Comparison of ENCODE assay signal across 12 cellular contexts in the genomic region with DNA sequence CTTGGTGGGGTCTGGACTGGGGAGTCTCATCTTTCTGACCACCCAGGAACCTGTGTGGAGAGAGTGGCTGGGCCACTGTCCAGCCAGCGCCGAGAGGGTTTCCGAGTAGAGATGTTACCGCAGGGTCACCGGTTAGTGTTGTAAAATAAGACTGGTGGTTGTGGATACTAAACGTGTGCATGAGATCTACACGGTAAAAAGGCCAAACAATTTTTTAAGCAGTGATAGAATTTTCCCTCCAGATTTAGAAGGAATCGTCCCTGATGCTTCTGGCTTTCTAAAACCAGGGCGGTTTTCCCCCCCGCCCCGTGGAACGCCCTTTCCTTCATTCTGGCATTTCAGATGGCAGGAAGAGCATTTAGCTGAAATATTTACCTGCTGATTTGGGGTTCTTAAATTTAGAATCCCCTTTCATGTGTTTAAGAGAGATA.
DNase-seq lines count a peak whose midpoint lies in the region; ATAC-seq and TF ChIP-seq lines count a peak whose summit lies in the region.
"Had no signal": no experiment of that assay in that cellular context is flagged by ENCODE, and none has a peak within 500 bp of the region (broad histone marks: within the 10 kb centered on the region; RNA-seq: fewer than 3 reads in every experiment).

No MANE protein-coding gene starts in this region.

- intact Hi-C loops in Calu3 (cut with micrococcal nuclease; ENCODE audit: unreplicated experiment) = loop anchor here (1.0 kb wide), 1 partner anchor 9 kb away; no protein-coding TSS in a partner anchor
- intact Hi-C loops in sciatic nerve (cut with DNase I) = loop anchor here (5.0 kb wide), 1 partner anchor 65 kb away; no protein-coding TSS in a partner anchor
- intact Hi-C loops in CD14-positive monocyte (cut with micrococcal nuclease) = loop anchor here in 1 of 2 donors (5.0 kb wide), 1 partner anchor 35 kb away; no protein-coding TSS in a partner anchor

- no peaks in the 10 kb centered on the region for H3K27me3 Mint-ChIP-seq in Calu3 (ENCODE audit: unreplicated experiment)
- H3K27me3 Mint-ChIP-seq in CD14-positive monocyte (ENCODE audit: low read depth in 3 of 3) = no peaks in the 10 kb centered on the region
- H3K27me3 Mint-ChIP-seq: memory B cell had no signal

- H3K4me1 Mint-ChIP-seq in Calu3 (ENCODE audit: low read depth, unreplicated experiment) (peaks cover 37% of the 10 kb centered on the region), CD14-positive monocyte (peaks cover 33% of the 10 kb centered on the region)

- ATAC-seq in gastroesophageal sphincter = no peak
- peak; percentile 20 for ATAC-seq in sciatic nerve
- ATAC-seq in HG02610 (IDR thresholded peaks at IDR 0.05; ENCODE audit: unreplicated experiment) = no peak
- ATAC-seq in HG03520 (IDR thresholded peaks at IDR 0.05; ENCODE audit: unreplicated experiment) = no peak

- H3K9me3 Mint-ChIP-seq in Calu3 (ENCODE audit: low read depth, unreplicated experiment) = no peaks in the 10 kb centered on the region
- H3K9me3 Mint-ChIP-seq in CD14-positive monocyte = no peaks in the 10 kb centered on the region
- H3K9me3 Mint-ChIP-seq: memory B cell had no signal

- H3K27ac ChIP-seq in VCaP (peak overlapping the region; percentile 93), gastroesophageal sphincter (peak overlapping the region; percentile 91 to 99 (median 98))
- H3K27ac ChIP-seq: cardiac muscle cell had no signal

- no peak for DNase-seq in Calu3
- DNase-seq in sciatic nerve (ENCODE audit: low spot score) = peak; percentile 62
- no peak for DNase-seq in SK-N-DZ (ENCODE audit: low spot score)
- DNase-seq in CD14-positive monocyte (ENCODE audit: low spot score) = no peak
- DNase-seq: activated CD4-positive, CD25-positive, alpha-beta regulatory T cell treated with anti-CD3 and anti-CD28 coated beads, Interleukin-2, amount 50 U/mL, for 72 hours; NCI-H748 treated with DMSO at 0.1 percent for 48 hours had no signal

- H3K27me3 ChIP-seq in gastroesophageal sphincter = no peaks in the 10 kb centered on the region

- CTCF ChIA-PET in Calu3 (lab: Charles Lee) = interaction anchor here (0.9 to 2.5 kb wide), 3 partner anchors 11 to 71 kb away, joined by 3 to 12 read pairs (median 7); no protein-coding TSS in a partner anchor

- peaks cover 0 to 93% (median 53%) of the 10 kb centered on the region in 3 donors for H3K4me1 ChIP-seq in gastroesophageal sphincter

- no peak for TF ChIP-seq EP300 in gastroesophageal sphincter (IDR thresholded peaks at IDR 0.05)

- no peaks in the 10 kb centered on the region for H3K9me3 ChIP-seq in gastroesophageal sphincter

- TF ChIP-seq CTCF in Calu3 (IDR thresholded peaks at IDR 0.05; ENCODE audit: unreplicated experiment) = no peak
- no peak for TF ChIP-seq CTCF in VCaP (conservative IDR thresholded peaks at IDR 0.05)
- TF ChIP-seq CTCF in gastroesophageal sphincter (IDR thresholded peaks at IDR 0.05) = no peak
- no peak for TF ChIP-seq CTCF in CD14-positive monocyte (IDR thresholded peaks at IDR 0.05)

- peak overlapping the region; percentile 0 to 91 for H3K4me3 ChIP-seq in gastroesophageal sphincter
- H3K4me3 ChIP-seq: cardiac muscle cell had no signal

- peak overlapping the region; percentile 98 for H3K27ac Mint-ChIP-seq in Calu3 (ENCODE audit: unreplicated experiment)
- peak overlapping the region in 2 of 7 donors; percentile 12 to 75 for H3K27ac Mint-ChIP-seq in CD14-positive monocyte
- H3K27ac Mint-ChIP-seq: memory B cell had no signal

- H3K36me3 Mint-ChIP-seq in Calu3 (ENCODE audit: insufficient read depth, unreplicated experiment) (peaks cover 99% of the 10 kb centered on the region), CD14-positive monocyte (peaks cover 22 to 54% of the 10 kb centered on the region in 2 donors)

- TF ChIP-seq POLR2A in gastroesophageal sphincter (IDR thresholded peaks at IDR 0.05) = no peak

- no TSS peak for BruUV-seq in Calu3 (replicated peaks; lab: Mats Ljungman, UMichigan)

- H3K36me3 ChIP-seq in gastroesophageal sphincter = no peaks in the 10 kb centered on the region
- H3K36me3 ChIP-seq: cardiac muscle cell had no signal

- WGBS in gastroesophageal sphincter (ENCODE audit: low coverage in 1 of 2), 2 donors = 9% methylated on average over 12 of the region's 12 CpGs; no CpG with 5 or more reads in 1 of the 2 donors

- H3K4me3 Mint-ChIP-seq in Calu3 (ENCODE audit: low read depth, unreplicated experiment) = peak overlapping the region; percentile 83
- no peak overlapping the region for H3K4me3 Mint-ChIP-seq in CD14-positive monocyte
- H3K4me3 Mint-ChIP-seq: memory B cell had no signal
